In the genomic region with DNA sequence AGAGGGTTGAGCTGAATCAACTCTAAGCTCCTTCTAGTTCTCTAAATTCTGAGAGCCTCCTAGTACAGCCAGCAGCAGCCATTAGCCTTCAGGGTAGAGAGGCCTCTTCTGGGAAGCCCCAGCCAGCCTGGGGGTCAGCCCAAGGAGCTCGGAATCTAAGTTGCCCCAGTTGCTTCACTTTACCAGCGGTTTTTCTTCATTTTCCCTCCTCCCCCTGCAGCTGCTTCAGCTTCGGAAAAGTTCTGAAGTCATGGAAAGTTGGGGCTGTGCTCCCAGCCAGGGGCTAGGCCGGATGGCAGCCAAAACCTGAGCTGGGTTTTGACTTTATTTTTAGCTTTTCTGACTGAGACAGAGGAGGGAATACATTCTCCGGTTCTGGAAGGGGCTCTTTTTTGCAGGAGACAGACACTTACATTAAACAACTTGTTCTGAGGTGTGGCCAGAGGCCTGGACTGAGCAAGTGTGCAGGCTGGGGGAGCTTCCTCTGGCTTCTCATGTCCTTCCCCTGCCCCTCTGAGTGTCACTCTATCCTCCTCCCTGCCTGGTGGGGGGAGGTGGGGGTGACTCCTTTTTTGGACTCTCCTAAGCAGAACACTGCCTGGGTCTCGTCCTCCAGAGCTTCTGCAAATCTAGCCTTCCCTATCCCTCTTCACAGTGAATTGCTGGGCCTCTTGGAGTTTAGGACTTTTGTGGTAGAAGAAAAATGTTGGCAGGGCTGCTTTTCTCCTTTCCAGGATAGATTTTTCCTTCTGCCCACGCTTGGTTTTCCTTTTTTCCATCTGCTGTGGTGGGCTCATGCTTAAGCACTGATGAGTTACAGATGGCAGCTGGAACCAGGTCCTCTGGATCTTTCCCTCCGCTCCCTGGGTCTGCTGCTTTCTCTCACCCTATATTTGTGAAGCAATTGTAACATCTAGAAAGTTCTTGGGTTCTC, we compare ENCODE assay signal across 8 cellular contexts. TPM values are rescaled to one million over a fixed set of nuclear protein-coding genes. Genes with fewer than 3 reads are reported as not detected.
A peak's percentile ranks its signal among the peaks of the same experiment; 100 is the strongest.
DNase-seq lines count a peak whose midpoint lies in the region; ATAC-seq and TF ChIP-seq lines count a peak whose summit lies in the region.
"Had no signal": no experiment of that assay in that cellular context is flagged by ENCODE, and none has a peak within 500 bp of the region (broad histone marks: within the 10 kb centered on the region; RNA-seq: fewer than 3 reads in every experiment).

No MANE protein-coding gene starts in this region.

- H3K36me3 ChIP-seq in brain microvascular endothelial cell (replicated peaks) = peaks cover 33% of the 10 kb centered on the region
- H3K36me3 ChIP-seq in right lobe of liver = peaks cover 9 to 31% (median 20%) of the 10 kb centered on the region in 4 donors
- H3K36me3 ChIP-seq in thyroid gland = peaks cover 35 to 36% of the 10 kb centered on the region in 2 donors
- no peaks in the 10 kb centered on the region for H3K36me3 ChIP-seq in CD8-positive, alpha-beta T cell (ENCODE audit: insufficient read depth, low read length)

- 36% methylated on average over 5 of the region's 8 CpGs for WGBS in right lobe of liver (ENCODE audit: insufficient coverage, low coverage, low lambda C conversion rate, missing lambda C conversion rate)
- 27 to 49% methylated on average over 8 of the region's 8 CpGs for WGBS in thyroid gland, 2 donors

- peaks cover 45% of the 10 kb centered on the region for H3K4me1 Mint-ChIP-seq in CD8-positive, alpha-beta T cell (ENCODE audit: low read depth)

- DNase-seq in MV-4-11 (lab: John Stamatoyannopoulos, UW) (peak; percentile 88), brain microvascular endothelial cell (no peak), right lobe of liver (no peak), thyroid gland (no peak), RKO (ENCODE audit: low spot score) (no peak), NOMO-1 treated with dmso at 0.1 percent for 144 hours (lab: John Stamatoyannopoulos, UW; ENCODE audit: unreplicated experiment) (no peak)
- DNase-seq in CD8-positive, alpha-beta T cell = no peak
- DNase-seq: activated CD8-positive, alpha-beta memory T cell treated with anti-CD3 and anti-CD28 coated beads, Interleukin-2, amount 10 ng/mL, durations not matched to agents 7 days and 5 days had no signal

- TF ChIP-seq CTCF in brain microvascular endothelial cell (IDR thresholded peaks at IDR 0.05; ENCODE audit: low read depth, low read length, missing control alignments) (no peak), right lobe of liver (IDR thresholded peaks at IDR 0.05) (no peak), thyroid gland (IDR thresholded peaks at IDR 0.05) (no peak)
- no peak for TF ChIP-seq CTCF in CD8-positive, alpha-beta T cell (IDR thresholded peaks at IDR 0.05)

- H3K4me1 ChIP-seq in right lobe of liver = peaks cover 0 to 34% (median 20%) of the 10 kb centered on the region in 4 donors
- peaks cover 58 to 68% of the 10 kb centered on the region in 2 donors for H3K4me1 ChIP-seq in thyroid gland
- H3K4me1 ChIP-seq in CD8-positive, alpha-beta T cell (ENCODE audit: insufficient read depth, low read length) = peaks cover 52% of the 10 kb centered on the region

- H3K27ac ChIP-seq in brain microvascular endothelial cell (peak overlapping the region; percentile 100), right lobe of liver (peak overlapping the region; percentile 58 to 79 (median 72)), thyroid gland (peak overlapping the region; percentile 89 to 98 (median 89))
- H3K27ac ChIP-seq in CD8-positive, alpha-beta T cell (ENCODE audit: low read depth, low read length) = no peak overlapping the region

- no peak overlapping the region for H3K4me3 ChIP-seq in brain microvascular endothelial cell (ENCODE audit: low read depth, low read length)
- H3K4me3 ChIP-seq in right lobe of liver = no peak overlapping the region
- no peak overlapping the region for H3K4me3 ChIP-seq in thyroid gland (replicated peaks in 1 of 3)
- no peak overlapping the region for H3K4me3 ChIP-seq in CD8-positive, alpha-beta T cell (ENCODE audit: low read depth, low read length)

- no peak overlapping the region for H3K27ac Mint-ChIP-seq in CD8-positive, alpha-beta T cell
- H3K27ac Mint-ChIP-seq: activated CD8-positive, alpha-beta memory T cell treated with anti-CD3 and anti-CD28 coated beads, Interleukin-2, amount 10 ng/mL, durations not matched to agents 7 days and 5 days had no signal

- no peak overlapping the region for H3K4me3 Mint-ChIP-seq in CD8-positive, alpha-beta T cell
- H3K4me3 Mint-ChIP-seq: activated CD8-positive, alpha-beta memory T cell treated with anti-CD3 and anti-CD28 coated beads, Interleukin-2, amount 10 ng/mL, durations not matched to agents 7 days and 5 days had no signal

- POLR2A ChIA-PET in CD8-positive, alpha-beta T cell (lab: Charles Lee) = interaction anchor here (1.2 to 1.8 kb wide), 5 partner anchors 28 to 153 kb away, joined by 4 to 12 read pairs (median 5); a partner anchor contains a TSS

- in situ Hi-C loops in brain microvascular endothelial cell (cut with HindIII; ENCODE audit: low pct_ligation_motif_present, low sequenced_read_pairs) = no loop called here

- TF ChIP-seq POLR2A in right lobe of liver (IDR thresholded peaks at IDR 0.05) (no peak), thyroid gland (IDR thresholded peaks at IDR 0.05) (no peak)

- no peaks in the 10 kb centered on the region for H3K9me3 Mint-ChIP-seq in CD8-positive, alpha-beta T cell

- ATAC-seq in right lobe of liver = peak in 2 of 4 donors; percentile 3 to 7
- ATAC-seq in CD8-positive, alpha-beta T cell = no peak
- ATAC-seq: activated CD8-positive, alpha-beta memory T cell treated with anti-CD3 and anti-CD28 coated beads, Interleukin-2, amount 10 ng/mL, durations not matched to agents 7 days and 5 days had no signal

- H3K9me3 ChIP-seq in right lobe of liver = no peaks in the 10 kb centered on the region
- H3K9me3 ChIP-seq in thyroid gland = no peaks in the 10 kb centered on the region
- H3K9me3 ChIP-seq in CD8-positive, alpha-beta T cell (ENCODE audit: low read length) = no peaks in the 10 kb centered on the region

- H3K36me3 Mint-ChIP-seq in CD8-positive, alpha-beta T cell = peaks cover 2% of the 10 kb centered on the region
- H3K36me3 Mint-ChIP-seq: activated CD8-positive, alpha-beta memory T cell treated with anti-CD3 and anti-CD28 coated beads, Interleukin-2, amount 10 ng/mL, durations not matched to agents 7 days and 5 days had no signal

- H3K27me3 Mint-ChIP-seq in CD8-positive, alpha-beta T cell (ENCODE audit: low read depth) = peaks cover 2% of the 10 kb centered on the region

- intact Hi-C loops in right lobe of liver (cut with DNase I) (no loop called here), thyroid gland (cut with DNase I) (no loop called here)
- intact Hi-C loops in CD8-positive, alpha-beta T cell (cut with DNase I, micrococcal nuclease) = no loop called here

- CTCF ChIA-PET in CD8-positive, alpha-beta T cell (lab: Charles Lee) = interaction anchor here (0.5 to 28.9 kb wide), 20 partner anchors 9 to 328 kb away, joined by 3 to 1057 read pairs (median 4); a partner anchor contains a TSS

- H3K27me3 ChIP-seq in brain microvascular endothelial cell (replicated peaks) = no peaks in the 10 kb centered on the region
- H3K27me3 ChIP-seq in right lobe of liver = no peaks in the 10 kb centered on the region
- H3K27me3 ChIP-seq in thyroid gland = no peaks in the 10 kb centered on the region
- H3K27me3 ChIP-seq in CD8-positive, alpha-beta T cell (ENCODE audit: insufficient read depth, low read length) = no peaks in the 10 kb centered on the region

RNA-seq across cellular contexts. Expression of a gene that starts 14.5 kb away (rescaled TPM):
- total RNA-seq in right lobe of liver = 100 to 1,000 TPM in 3 of 6 experiments, 10 to 100 TPM in 3; 79.4 to 129 (median 98.8) TPM
- 100 to 1,000 TPM; 235 to 412 (median 327) TPM for total RNA-seq in thyroid gland
- total RNA-seq in CD8-positive, alpha-beta T cell = 100 to 1,000 TPM; 281 to 298 TPM

RNA-seq across cellular contexts. Expression of a gene that starts 24.4 kb away (rescaled TPM):
- total RNA-seq in right lobe of liver = 1 to 10 TPM in 4 of 6 experiments, under 1 TPM in 2; 0.62 to 2.6 (median 1.3) TPM
- 10 to 100 TPM; 21.5 to 50.8 (median 37.5) TPM for total RNA-seq in thyroid gland
- 1 to 10 TPM; 2.9 to 4.0 TPM for total RNA-seq in CD8-positive, alpha-beta T cell

RNA-seq across cellular contexts. Expression of a gene that starts 46.8 kb away (rescaled TPM):
- total RNA-seq in right lobe of liver (1 to 10 TPM in 1 of 6 experiments, under 1 TPM in 5; 0.35 to 1.4 (median 0.83) TPM), thyroid gland (1 to 10 TPM in 1 of 4 donors, under 1 TPM in 3; 0.17 to 1.8 (median 0.33) TPM)
- total RNA-seq in CD8-positive, alpha-beta T cell = under 1 TPM; 0.14 to 0.22 TPM

Comparison
In these comparisons a context has a peak if more than half of its experiments do, and no peak if none do; other contexts are left out.
1. RNA of a gene that starts 24.4 kb away (total RNA-seq): 21.5 to 50.8 TPM in thyroid gland; 2.9 to 4.0 TPM in CD8-positive, alpha-beta T cell and 0.62 to 2.6 TPM in right lobe of liver; every median in the first group is over 4 times any median in the second.